ENCODE assay signal across 11 cellular contexts in genomic region chr11:29019960-29020683, GRCh38.
DNase-seq lines count a peak whose midpoint lies in the region; ATAC-seq and TF ChIP-seq lines count a peak whose summit lies in the region.
"Had no signal": no experiment of that assay in that cellular context is flagged by ENCODE, and none has a peak within 500 bp of the region (broad histone marks: within the 10 kb centered on the region; RNA-seq: fewer than 3 reads in every experiment).

No MANE protein-coding gene starts in this region.

- H3K9me3 Mint-ChIP-seq in type B pancreatic cell = no peaks in the 10 kb centered on the region

- intact Hi-C loops in left ventricle myocardium superior (cut with micrococcal nuclease) = no loop called here

- no peak overlapping the region for H3K4me3 ChIP-seq in fibroblast of mammary gland (ENCODE audit: control insufficient read depth, low read depth, low read length)

- no peak overlapping the region for H3K4me3 Mint-ChIP-seq in type B pancreatic cell
- H3K4me3 Mint-ChIP-seq: activated T-cell treated with anti-CD3 and anti-CD28 coated beads, Interleukin-2, amount 50 U/mL, for 72 hours; B cell; natural killer cell had no signal

- DNase-seq in NCI-H345 (lab: John Stamatoyannopoulos, UW) (peak; percentile 1), NCI-H345 treated with DMSO at 0.1 percent for 48 hours (lab: John Stamatoyannopoulos, UW; ENCODE audit: unreplicated experiment) (no peak), OCI-M1 (lab: John Stamatoyannopoulos, UW) (peak; percentile 22), fibroblast of mammary gland (ENCODE audit: low read depth) (peak; percentile 30), type B pancreatic cell (ENCODE audit: extremely low spot score, unreplicated experiment) (no peak), 8988T (no peak), left ventricle myocardium superior (no peak)
- DNase-seq: activated T-cell treated with anti-CD3 and anti-CD28 coated beads, Interleukin-2, amount 50 U/mL, for 72 hours; natural killer cell had no signal

- no peaks in the 10 kb centered on the region for H3K27me3 Mint-ChIP-seq in type B pancreatic cell
- H3K27me3 Mint-ChIP-seq: B cell had no signal

- H3K36me3 Mint-ChIP-seq in type B pancreatic cell = no peaks in the 10 kb centered on the region
- H3K36me3 Mint-ChIP-seq: natural killer cell had no signal

- no peak overlapping the region for H3K27ac Mint-ChIP-seq in type B pancreatic cell
- H3K27ac Mint-ChIP-seq: activated T-cell treated with anti-CD3 and anti-CD28 coated beads, Interleukin-2, amount 50 U/mL, for 72 hours; B cell; natural killer cell had no signal

- TF ChIP-seq CTCF in fibroblast of mammary gland (conservative IDR thresholded peaks at IDR 0.05; ENCODE audit: control insufficient read depth, insufficient read depth, low read depth, low read length) (peak; percentile 38), type B pancreatic cell (conservative IDR thresholded peaks at IDR 0.05) (peak; percentile 71)

- ATAC-seq in HG03159 (IDR thresholded peaks at IDR 0.05; ENCODE audit: unreplicated experiment) (no peak), left ventricle myocardium superior (no peak)
- ATAC-seq: activated T-cell treated with anti-CD3 and anti-CD28 coated beads, Interleukin-2, amount 50 U/mL, for 72 hours; natural killer cell had no signal

- no peaks in the 10 kb centered on the region for H3K4me1 Mint-ChIP-seq in type B pancreatic cell (ENCODE audit: unreplicated experiment)
- H3K4me1 Mint-ChIP-seq: B cell, natural killer cell had no signal

Comparison
In these comparisons a context has a peak if more than half of its experiments do, and no peak if none do; other contexts are left out.
1. DNase-seq: peak in NCI-H345 (single experiment), OCI-M1 (single experiment) and fibroblast of mammary gland (single experiment); none in NCI-H345 treated with DMSO at 0.1 percent for 48 hours (single experiment), type B pancreatic cell (single experiment), 8988T (single experiment) and left ventricle myocardium superior (single experiment).